In the genomic region with DNA sequence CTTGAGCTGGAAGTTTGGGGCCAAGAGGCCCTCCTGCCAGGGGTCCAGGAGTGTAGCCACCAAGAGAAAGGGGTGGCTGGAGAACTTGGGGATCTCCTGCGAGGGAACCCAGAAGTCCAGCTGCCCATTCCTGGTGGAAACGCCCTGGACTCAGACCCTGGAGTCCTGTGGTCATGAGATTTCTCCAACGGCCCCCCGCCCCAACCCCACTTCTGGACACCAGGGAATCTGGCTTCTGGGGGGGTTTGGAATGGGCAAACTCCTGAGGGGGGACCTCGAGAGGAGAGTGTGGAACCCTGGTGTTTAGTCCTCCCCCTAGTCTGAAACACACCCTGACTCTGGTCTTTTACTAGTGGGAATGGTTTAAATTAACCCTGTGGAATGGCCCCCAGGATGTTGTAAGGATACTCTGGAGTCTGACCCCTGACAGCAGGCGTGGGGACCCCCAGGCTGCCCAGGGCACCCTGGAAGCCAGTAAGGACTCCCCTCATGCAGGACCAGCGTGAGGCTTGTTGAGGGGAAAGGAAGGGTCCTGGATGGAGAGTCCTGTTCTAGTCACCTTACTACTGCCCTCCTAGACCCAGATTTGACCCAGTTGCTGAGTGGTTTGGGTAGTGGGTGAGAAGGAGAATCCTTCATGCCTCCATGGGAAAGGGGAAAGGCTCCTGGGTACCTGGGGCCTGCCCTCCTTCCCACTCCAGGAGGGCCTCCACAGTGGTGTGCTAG, we compare ENCODE assay signal across 1 cellular context.
TF ChIP-seq lines count a peak whose summit lies in the region.

No MANE protein-coding gene starts in this region.

TF ChIP-seq in GM23338, 12 proteins besides CTCF, POLR2A, EP300 and RAD21 (continued from another document):
- TF ChIP-seq, protein P1, sequence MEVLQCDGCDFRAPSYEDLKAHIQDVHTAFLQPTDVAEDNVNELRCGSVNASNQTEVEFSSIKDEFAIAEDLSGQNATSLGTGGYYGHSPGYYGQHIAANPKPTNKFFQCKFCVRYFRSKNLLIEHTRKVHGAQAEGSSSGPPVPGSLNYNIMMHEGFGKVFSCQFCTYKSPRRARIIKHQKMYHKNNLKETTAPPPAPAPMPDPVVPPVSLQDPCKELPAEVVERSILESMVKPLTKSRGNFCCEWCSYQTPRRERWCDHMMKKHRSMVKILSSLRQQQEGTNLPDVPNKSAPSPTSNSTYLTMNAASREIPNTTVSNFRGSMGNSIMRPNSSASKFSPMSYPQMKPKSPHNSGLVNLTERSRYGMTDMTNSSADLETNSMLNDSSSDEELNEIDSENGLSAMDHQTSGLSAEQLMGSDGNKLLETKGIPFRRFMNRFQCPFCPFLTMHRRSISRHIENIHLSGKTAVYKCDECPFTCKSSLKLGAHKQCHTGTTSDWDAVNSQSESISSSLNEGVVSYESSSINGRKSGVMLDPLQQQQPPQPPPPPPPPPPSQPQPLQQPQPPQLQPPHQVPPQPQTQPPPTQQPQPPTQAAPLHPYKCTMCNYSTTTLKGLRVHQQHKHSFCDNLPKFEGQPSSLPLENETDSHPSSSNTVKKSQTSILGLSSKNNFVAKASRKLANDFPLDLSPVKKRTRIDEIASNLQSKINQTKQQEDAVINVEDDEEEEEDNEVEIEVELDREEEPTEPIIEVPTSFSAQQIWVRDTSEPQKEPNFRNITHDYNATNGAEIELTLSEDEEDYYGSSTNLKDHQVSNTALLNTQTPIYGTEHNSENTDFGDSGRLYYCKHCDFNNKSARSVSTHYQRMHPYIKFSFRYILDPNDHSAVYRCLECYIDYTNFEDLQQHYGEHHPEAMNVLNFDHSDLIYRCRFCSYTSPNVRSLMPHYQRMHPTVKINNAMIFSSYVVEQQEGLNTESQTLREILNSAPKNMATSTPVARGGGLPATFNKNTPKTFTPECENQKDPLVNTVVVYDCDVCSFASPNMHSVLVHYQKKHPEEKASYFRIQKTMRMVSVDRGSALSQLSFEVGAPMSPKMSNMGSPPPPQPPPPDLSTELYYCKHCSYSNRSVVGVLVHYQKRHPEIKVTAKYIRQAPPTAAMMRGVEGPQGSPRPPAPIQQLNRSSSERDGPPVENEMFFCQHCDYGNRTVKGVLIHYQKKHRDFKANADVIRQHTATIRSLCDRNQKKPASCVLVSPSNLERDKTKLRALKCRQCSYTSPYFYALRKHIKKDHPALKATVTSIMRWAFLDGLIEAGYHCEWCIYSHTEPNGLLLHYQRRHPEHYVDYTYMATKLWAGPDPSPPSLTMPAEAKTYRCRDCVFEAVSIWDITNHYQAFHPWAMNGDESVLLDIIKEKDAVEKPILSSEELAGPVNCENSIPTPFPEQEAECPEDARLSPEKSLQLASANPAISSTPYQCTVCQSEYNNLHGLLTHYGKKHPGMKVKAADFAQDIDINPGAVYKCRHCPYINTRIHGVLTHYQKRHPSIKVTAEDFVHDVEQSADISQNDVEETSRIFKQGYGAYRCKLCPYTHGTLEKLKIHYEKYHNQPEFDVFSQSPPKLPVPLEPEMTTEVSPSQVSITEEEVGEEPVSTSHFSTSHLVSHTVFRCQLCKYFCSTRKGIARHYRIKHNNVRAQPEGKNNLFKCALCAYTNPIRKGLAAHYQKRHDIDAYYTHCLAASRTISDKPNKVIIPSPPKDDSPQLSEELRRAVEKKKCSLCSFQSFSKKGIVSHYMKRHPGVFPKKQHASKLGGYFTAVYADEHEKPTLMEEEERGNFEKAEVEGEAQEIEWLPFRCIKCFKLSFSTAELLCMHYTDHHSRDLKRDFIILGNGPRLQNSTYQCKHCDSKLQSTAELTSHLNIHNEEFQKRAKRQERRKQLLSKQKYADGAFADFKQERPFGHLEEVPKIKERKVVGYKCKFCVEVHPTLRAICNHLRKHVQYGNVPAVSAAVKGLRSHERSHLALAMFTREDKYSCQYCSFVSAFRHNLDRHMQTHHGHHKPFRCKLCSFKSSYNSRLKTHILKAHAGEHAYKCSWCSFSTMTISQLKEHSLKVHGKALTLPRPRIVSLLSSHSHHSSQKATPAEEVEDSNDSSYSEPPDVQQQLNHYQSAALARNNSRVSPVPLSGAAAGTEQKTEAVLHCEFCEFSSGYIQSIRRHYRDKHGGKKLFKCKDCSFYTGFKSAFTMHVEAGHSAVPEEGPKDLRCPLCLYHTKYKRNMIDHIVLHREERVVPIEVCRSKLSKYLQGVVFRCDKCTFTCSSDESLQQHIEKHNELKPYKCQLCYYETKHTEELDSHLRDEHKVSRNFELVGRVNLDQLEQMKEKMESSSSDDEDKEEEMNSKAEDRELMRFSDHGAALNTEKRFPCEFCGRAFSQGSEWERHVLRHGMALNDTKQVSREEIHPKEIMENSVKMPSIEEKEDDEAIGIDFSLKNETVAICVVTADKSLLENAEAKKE (CRISPR knock-in tag; IDR thresholded peaks at IDR 0.05) = no peak
- no peak for TF ChIP-seq EZH2phosphoT487 (IDR thresholded peaks at IDR 0.05; ENCODE audit: unreplicated experiment)
